ENCODE assay signal across 21 cellular contexts in genomic region chr18:49274188-49274714, GRCh38.
DNase-seq lines count a peak whose midpoint lies in the region; ATAC-seq and TF ChIP-seq lines count a peak whose summit lies in the region.
"Had no signal": no experiment of that assay in that cellular context is flagged by ENCODE, and none has a peak within 500 bp of the region (broad histone marks: within the 10 kb centered on the region; RNA-seq: fewer than 3 reads in every experiment).

No MANE protein-coding gene starts in this region.

- H3K4me2 ChIP-seq in GM23248 (ENCODE audit: unreplicated experiment), result peak overlapping the region; percentile 2

- no peaks in the 10 kb centered on the region for H3K79me2 ChIP-seq in GM23248 (ENCODE audit: insufficient read depth)

- H3K27ac ChIP-seq in 22Rv1 (peak overlapping the region; percentile 19), GM23248 (peak overlapping the region; percentile 34), epithelial cell of prostate (peak overlapping the region; percentile 75)
- H3K27ac ChIP-seq in CD8-positive, alpha-beta T cell (ENCODE audit: low read depth, low read length), result no peak overlapping the region
- H3K27ac ChIP-seq: body of pancreas, gastroesophageal sphincter had no signal

- H3K9me3 Mint-ChIP-seq in CD8-positive, alpha-beta T cell, result no peaks in the 10 kb centered on the region
- H3K9me3 Mint-ChIP-seq: nephron progenitor cell had no signal

- no peaks in the 10 kb centered on the region for H3K27me3 Mint-ChIP-seq in CD8-positive, alpha-beta T cell (ENCODE audit: low read depth)

- no peak overlapping the region for H3K4me3 Mint-ChIP-seq in CD8-positive, alpha-beta T cell
- H3K4me3 Mint-ChIP-seq: nephron progenitor cell had no signal

- in situ Hi-C loops in GM23248 (cut with MboI), result no loop called here

- H3K36me3 ChIP-seq in GM23248 (ENCODE audit: low read depth), result no peaks in the 10 kb centered on the region
- no peaks in the 10 kb centered on the region for H3K36me3 ChIP-seq in CD8-positive, alpha-beta T cell (ENCODE audit: insufficient read depth, low read length)

- H3K9me3 ChIP-seq in GM23248 (ENCODE audit: low read depth), result no peaks in the 10 kb centered on the region
- no peaks in the 10 kb centered on the region for H3K9me3 ChIP-seq in CD8-positive, alpha-beta T cell (ENCODE audit: low read length)
- H3K9me3 ChIP-seq: body of pancreas, Caco-2, gastroesophageal sphincter had no signal

- intact Hi-C loops in CD8-positive, alpha-beta T cell (cut with DNase I, micrococcal nuclease), result no loop called here

- no peak overlapping the region for H3K27ac Mint-ChIP-seq in CD8-positive, alpha-beta T cell
- H3K27ac Mint-ChIP-seq: nephron progenitor cell had no signal

- H3K4me1 ChIP-seq in GM23248 (ENCODE audit: insufficient read depth), result peaks cover 36% of the 10 kb centered on the region
- no peaks in the 10 kb centered on the region for H3K4me1 ChIP-seq in CD8-positive, alpha-beta T cell (ENCODE audit: insufficient read depth, low read length)
- H3K4me1 ChIP-seq: Caco-2, gastroesophageal sphincter had no signal

- no peak for ATAC-seq in HG02610 (IDR thresholded peaks at IDR 0.05; ENCODE audit: unreplicated experiment)
- ATAC-seq in CD8-positive, alpha-beta T cell, result no peak
- ATAC-seq: body of pancreas, gastroesophageal sphincter had no signal

- CTCF ChIA-PET in CD8-positive, alpha-beta T cell (lab: Charles Lee), result no interaction called here

- DNase-seq in GM23248 (peak; percentile 42), OCI-M1 (lab: John Stamatoyannopoulos, UW) (peak; percentile 93), epithelial cell of prostate (ENCODE audit: low read depth, low spot score) (no peak), NCI-H748 treated with DMSO at 0.1 percent for 48 hours (lab: John Stamatoyannopoulos, UW) (no peak)
- DNase-seq in activated CD8-positive, alpha-beta memory T cell treated with anti-CD3 and anti-CD28 coated beads for 24 hours, result no peak
- DNase-seq in CD8-positive, alpha-beta T cell, result no peak
- DNase-seq: activated CD4-positive, CD25-positive, alpha-beta regulatory T cell; activated gamma-delta T cell treated with Interleukin-2 at 50 U/mL for 16 hours; body of pancreas; Caco-2; effector CD8-positive, alpha-beta T cell; NCI-H1092; NCI-H524 treated with DMSO at 0.1 percent for 48 hours; nephron progenitor cell; retina; stimulated activated CD4-positive, alpha-beta T cell treated with anti-CD3 and anti-CD28 coated beads, Interleukin-4, amount 100 ng/mL, for 24 hours; SW 1271; trophoblast cell had no signal

- POLR2A ChIA-PET in CD8-positive, alpha-beta T cell (lab: Charles Lee), result no interaction called here

- H3K9me2 ChIP-seq in GM23248 (ENCODE audit: insufficient read depth), result no peaks in the 10 kb centered on the region

- H3K36me3 Mint-ChIP-seq in CD8-positive, alpha-beta T cell, result peaks cover 72% of the 10 kb centered on the region

- no peak overlapping the region for H3K9ac ChIP-seq in GM23248

- H4K20me1 ChIP-seq in GM23248 (ENCODE audit: insufficient read depth), result no peaks in the 10 kb centered on the region

- H3K27me3 ChIP-seq in GM23248 (replicated peaks; ENCODE audit: insufficient read depth), result no peaks in the 10 kb centered on the region
- no peaks in the 10 kb centered on the region for H3K27me3 ChIP-seq in CD8-positive, alpha-beta T cell (ENCODE audit: insufficient read depth, low read length)
- H3K27me3 ChIP-seq: body of pancreas, gastroesophageal sphincter had no signal

- H3F3A ChIP-seq in GM23248 (ENCODE audit: insufficient read depth), result peaks cover 9% of the 10 kb centered on the region; the same call in 1 of the 2 replicates

- no peak overlapping the region for H3K4me3 ChIP-seq in GM23248
- H3K4me3 ChIP-seq in CD8-positive, alpha-beta T cell (ENCODE audit: low read depth, low read length), result no peak overlapping the region
- H3K4me3 ChIP-seq: body of pancreas, gastroesophageal sphincter had no signal

- TF ChIP-seq CTCF in 22Rv1 (IDR thresholded peaks at IDR 0.05), result no peak
- no peak for TF ChIP-seq CTCF in CD8-positive, alpha-beta T cell (IDR thresholded peaks at IDR 0.05)

- no peaks in the 10 kb centered on the region for H3K4me1 Mint-ChIP-seq in CD8-positive, alpha-beta T cell (ENCODE audit: low read depth)
- H3K4me1 Mint-ChIP-seq: nephron progenitor cell had no signal

- no peak overlapping the region for H2AFZ ChIP-seq in GM23248

- 60 to 63% methylated on average over 3 of the region's 3 CpGs for WGBS in GM23248 (ENCODE audit: low coverage in 1 of 2, low lambda C conversion rate in 2 of 2, missing lambda C conversion rate in 2 of 2), 2 experiments

Comparison
In these comparisons a context has a peak if more than half of its experiments do, and no peak if none do; other contexts are left out.
1. DNase-seq: peak in GM23248 (single experiment) and OCI-M1 (single experiment); none in epithelial cell of prostate (single experiment), activated CD8-positive, alpha-beta memory T cell treated with anti-CD3 and anti-CD28 coated beads for 24 hours (single experiment), NCI-H748 treated with DMSO at 0.1 percent for 48 hours (single experiment) and CD8-positive, alpha-beta T cell (0 of 7).